20 cellular contexts compared by ENCODE assay signal in the genomic region with DNA sequence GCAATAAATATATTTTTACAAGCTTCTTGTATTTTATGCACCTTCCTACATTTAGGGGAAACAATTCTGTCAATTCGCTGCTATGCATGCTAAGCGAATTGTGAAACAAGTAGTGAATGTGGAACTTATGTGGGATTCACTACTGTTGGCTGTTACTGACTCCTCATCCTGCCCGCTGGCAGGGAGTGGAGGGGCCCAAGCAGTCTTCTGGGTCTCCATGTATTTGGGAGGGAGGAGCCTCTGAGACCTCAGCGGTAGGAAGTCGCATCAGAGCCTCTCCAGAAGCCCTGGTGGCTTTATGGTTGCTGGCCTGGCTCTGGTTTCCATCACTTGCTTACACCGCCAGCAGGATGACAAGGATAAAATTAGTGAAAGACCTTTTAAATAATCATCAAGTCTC. TPM values are rescaled to one million over a fixed set of nuclear protein-coding genes. Genes with fewer than 3 reads are reported as not detected.
DNase-seq lines count a peak whose midpoint lies in the region; ATAC-seq and TF ChIP-seq lines count a peak whose summit lies in the region.
"Had no signal": no experiment of that assay in that cellular context is flagged by ENCODE, and none has a peak within 500 bp of the region (broad histone marks: within the 10 kb centered on the region; RNA-seq: fewer than 3 reads in every experiment).

No MANE protein-coding gene starts in this region.

- POLR2A ChIA-PET in activated CD8-positive, alpha-beta T cell treated with anti-CD3 and anti-CD28 coated beads, Interleukin-2, amount 10 ng/mL, durations not matched to agents 7 days and 5 days (lab: Charles Lee) = no interaction called here
- POLR2A ChIA-PET in activated CD8-positive, alpha-beta T cell treated with anti-CD3 and anti-CD28 coated beads for 36 hours (lab: Charles Lee) = interaction anchor here (1.3 kb wide), 1 partner anchor 12 kb away, joined by 3 read pairs; no protein-coding TSS in a partner anchor

- H3K36me3 ChIP-seq in testis (ENCODE audit: low read depth, missing control alignments) (no peaks in the 10 kb centered on the region), vagina (no peaks in the 10 kb centered on the region)
- H3K36me3 ChIP-seq: brain microvascular endothelial cell, heart right ventricle had no signal

- no peak for TF ChIP-seq CTCF in activated CD8-positive, alpha-beta T cell treated with anti-CD3 and anti-CD28 coated beads for 36 hours (IDR thresholded peaks at IDR 0.05)
- no peak for TF ChIP-seq CTCF in testis (IDR thresholded peaks at IDR 0.05)
- TF ChIP-seq CTCF in vagina (IDR thresholded peaks at IDR 0.05) = no peak

- no peak overlapping the region for H3K4me3 ChIP-seq in testis
- H3K4me3 ChIP-seq in vagina = no peak overlapping the region
- H3K4me3 ChIP-seq: K562, mucosa of descending colon had no signal

- 79 to 82% methylated on average over 6 of the region's 6 CpGs for WGBS in testis, 2 donors

- peak overlapping the region; percentile 5 for H3K27ac Mint-ChIP-seq in activated CD8-positive, alpha-beta T cell treated with anti-CD3 and anti-CD28 coated beads, Interleukin-2, amount 10 ng/mL, durations not matched to agents 7 days and 5 days
- H3K27ac Mint-ChIP-seq in activated CD8-positive, alpha-beta T cell treated with anti-CD3 and anti-CD28 coated beads for 36 hours = no peak overlapping the region
- H3K27ac Mint-ChIP-seq in dendritic cell treated with granulocyte-macrophage colony-stimulating factor and Interleukin-4, amounts not matched to agents 40 ng/mL and 50 ng/mL, for 4 days = peak overlapping the region; percentile 85
- peak overlapping the region; percentile 37 for H3K27ac Mint-ChIP-seq in stimulated activated naive B cell treated with anti-CD40 and anti-IgM and Interleukin-4, amounts not matched to agents 10 μg/mL and 1 μg/mL and 100 μg/mL, for 72 hours

- no peak for ATAC-seq in activated CD8-positive, alpha-beta T cell treated with anti-CD3 and anti-CD28 coated beads, Interleukin-2, amount 10 ng/mL, durations not matched to agents 7 days and 5 days
- no peak for ATAC-seq in activated CD8-positive, alpha-beta T cell treated with anti-CD3 and anti-CD28 coated beads for 36 hours
- no peak for ATAC-seq in stimulated activated naive B cell treated with anti-CD40 and anti-IgM and Interleukin-4, amounts not matched to agents 10 μg/mL and 1 μg/mL and 100 μg/mL, for 72 hours (replicated peaks)
- ATAC-seq: activated CD8-positive, alpha-beta memory T cell treated with anti-CD3 and anti-CD28 coated beads, Interleukin-2, amount 10 ng/mL, durations not matched to agents 7 days and 5 days; heart right ventricle; K562; mucosa of descending colon had no signal

- DNase-seq in activated CD8-positive, alpha-beta T cell treated with anti-CD3 and anti-CD28 coated beads, Interleukin-2, amount 10 ng/mL, durations not matched to agents 7 days and 5 days = no peak
- DNase-seq in activated CD8-positive, alpha-beta T cell treated with anti-CD3 and anti-CD28 coated beads for 36 hours = no peak
- DNase-seq in NOMO-1 treated with dmso at 0.1 percent for 144 hours (lab: John Stamatoyannopoulos, UW; ENCODE audit: unreplicated experiment) = peak; percentile 41
- no peak for DNase-seq in stimulated activated naive B cell treated with anti-CD40 and anti-IgM and Interleukin-4, amounts not matched to agents 10 μg/mL and 1 μg/mL and 100 μg/mL, for 72 hours
- DNase-seq in NCI-H1105 (lab: John Stamatoyannopoulos, UW) = no peak
- DNase-seq in testis = no peak
- DNase-seq in vagina (ENCODE audit: extremely low spot score in 2 of 2) = no peak
- DNase-seq: activated CD8-positive, alpha-beta memory T cell treated with anti-CD3 and anti-CD28 coated beads, Interleukin-2, amount 10 ng/mL, durations not matched to agents 7 days and 5 days; activated naive CD4-positive, alpha-beta T cell; brain microvascular endothelial cell; COR-L47; heart right ventricle; kidney glomerular epithelial cell; mucosa of descending colon; NCI-H146; stimulated activated CD4-positive, alpha-beta T cell treated with anti-CD3 and anti-CD28 coated beads, Interleukin-4, amount 100 ng/mL, for 24 hours; SW 1271 had no signal

- H3K27ac ChIP-seq in testis (no peak overlapping the region), vagina (no peak overlapping the region)
- H3K27ac ChIP-seq: brain microvascular endothelial cell had no signal

- no peaks in the 10 kb centered on the region for H3K9me3 Mint-ChIP-seq in activated CD8-positive, alpha-beta T cell treated with anti-CD3 and anti-CD28 coated beads, Interleukin-2, amount 10 ng/mL, durations not matched to agents 7 days and 5 days (ENCODE audit: insufficient read depth)
- H3K9me3 Mint-ChIP-seq in activated CD8-positive, alpha-beta T cell treated with anti-CD3 and anti-CD28 coated beads for 36 hours = no peaks in the 10 kb centered on the region
- no peaks in the 10 kb centered on the region for H3K9me3 Mint-ChIP-seq in dendritic cell treated with granulocyte-macrophage colony-stimulating factor and Interleukin-4, amounts not matched to agents 40 ng/mL and 50 ng/mL, for 4 days
- no peaks in the 10 kb centered on the region for H3K9me3 Mint-ChIP-seq in stimulated activated naive B cell treated with anti-CD40 and anti-IgM and Interleukin-4, amounts not matched to agents 10 μg/mL and 1 μg/mL and 100 μg/mL, for 72 hours

- TF ChIP-seq POLR2A in testis (IDR thresholded peaks at IDR 0.05) (no peak), vagina (IDR thresholded peaks at IDR 0.05) (no peak)

- peaks cover 6% of the 10 kb centered on the region for H3K27me3 Mint-ChIP-seq in activated CD8-positive, alpha-beta T cell treated with anti-CD3 and anti-CD28 coated beads, Interleukin-2, amount 10 ng/mL, durations not matched to agents 7 days and 5 days (ENCODE audit: low read depth)
- peaks cover 9% of the 10 kb centered on the region for H3K27me3 Mint-ChIP-seq in activated CD8-positive, alpha-beta T cell treated with anti-CD3 and anti-CD28 coated beads for 36 hours
- peaks cover 7% of the 10 kb centered on the region for H3K27me3 Mint-ChIP-seq in dendritic cell treated with granulocyte-macrophage colony-stimulating factor and Interleukin-4, amounts not matched to agents 40 ng/mL and 50 ng/mL, for 4 days
- no peaks in the 10 kb centered on the region for H3K27me3 Mint-ChIP-seq in stimulated activated naive B cell treated with anti-CD40 and anti-IgM and Interleukin-4, amounts not matched to agents 10 μg/mL and 1 μg/mL and 100 μg/mL, for 72 hours

- CTCF ChIA-PET in activated CD8-positive, alpha-beta T cell treated with anti-CD3 and anti-CD28 coated beads, Interleukin-2, amount 10 ng/mL, durations not matched to agents 7 days and 5 days (lab: Charles Lee) = interaction anchor here (1.2 to 1.3 kb wide), 2 partner anchors 44 to 60 kb away, joined by 3 to 4 read pairs; no protein-coding TSS in a partner anchor
- CTCF ChIA-PET in activated CD8-positive, alpha-beta T cell treated with anti-CD3 and anti-CD28 coated beads for 36 hours (lab: Charles Lee) = interaction anchor here (0.9 kb wide), 1 partner anchor 106 kb away, joined by 3 read pairs; no protein-coding TSS in a partner anchor

- H3K4me1 ChIP-seq in testis (peaks cover 11% of the 10 kb centered on the region), vagina (peaks cover 22% of the 10 kb centered on the region)

- H3K36me3 Mint-ChIP-seq in activated CD8-positive, alpha-beta T cell treated with anti-CD3 and anti-CD28 coated beads, Interleukin-2, amount 10 ng/mL, durations not matched to agents 7 days and 5 days (ENCODE audit: low read depth) = peaks cover 4% of the 10 kb centered on the region
- H3K36me3 Mint-ChIP-seq in activated CD8-positive, alpha-beta T cell treated with anti-CD3 and anti-CD28 coated beads for 36 hours (ENCODE audit: low read depth) = peaks cover 4% of the 10 kb centered on the region
- peaks cover 24% of the 10 kb centered on the region for H3K36me3 Mint-ChIP-seq in dendritic cell treated with granulocyte-macrophage colony-stimulating factor and Interleukin-4, amounts not matched to agents 40 ng/mL and 50 ng/mL, for 4 days (ENCODE audit: low read depth)
- H3K36me3 Mint-ChIP-seq in stimulated activated naive B cell treated with anti-CD40 and anti-IgM and Interleukin-4, amounts not matched to agents 10 μg/mL and 1 μg/mL and 100 μg/mL, for 72 hours = peaks cover 3 to 10% of the 10 kb centered on the region in 2 donors
- H3K36me3 Mint-ChIP-seq: activated CD8-positive, alpha-beta memory T cell treated with anti-CD3 and anti-CD28 coated beads, Interleukin-2, amount 10 ng/mL, durations not matched to agents 7 days and 5 days; type B pancreatic cell had no signal

- intact Hi-C loops in activated CD8-positive, alpha-beta T cell treated with anti-CD3 and anti-CD28 coated beads for 36 hours (cut with micrococcal nuclease) = no loop called here
- intact Hi-C loops in dendritic cell treated with granulocyte-macrophage colony-stimulating factor and Interleukin-4, amounts not matched to agents 40 ng/mL and 50 ng/mL, for 4 days (cut with micrococcal nuclease) = loop anchor here (10.0 kb wide), 2 partner anchors 105 to 595 kb away; partner anchors contain the start of genes MAML3 and RAB33B
- intact Hi-C loops in testis (cut with DNase I; ENCODE audit: low total_unique reads) = no loop called here
- intact Hi-C loops in vagina (cut with DNase I) = no loop called here

- H3K4me1 Mint-ChIP-seq in activated CD8-positive, alpha-beta T cell treated with anti-CD3 and anti-CD28 coated beads, Interleukin-2, amount 10 ng/mL, durations not matched to agents 7 days and 5 days (ENCODE audit: low read depth) = peaks cover 47% of the 10 kb centered on the region
- peaks cover 30% of the 10 kb centered on the region for H3K4me1 Mint-ChIP-seq in activated CD8-positive, alpha-beta T cell treated with anti-CD3 and anti-CD28 coated beads for 36 hours (ENCODE audit: low read depth)
- H3K4me1 Mint-ChIP-seq in dendritic cell treated with granulocyte-macrophage colony-stimulating factor and Interleukin-4, amounts not matched to agents 40 ng/mL and 50 ng/mL, for 4 days (ENCODE audit: low read depth) = peaks cover 50% of the 10 kb centered on the region
- H3K4me1 Mint-ChIP-seq in stimulated activated naive B cell treated with anti-CD40 and anti-IgM and Interleukin-4, amounts not matched to agents 10 μg/mL and 1 μg/mL and 100 μg/mL, for 72 hours = peaks cover 21 to 33% of the 10 kb centered on the region in 2 donors

- no peak overlapping the region for H3K4me3 Mint-ChIP-seq in activated CD8-positive, alpha-beta T cell treated with anti-CD3 and anti-CD28 coated beads, Interleukin-2, amount 10 ng/mL, durations not matched to agents 7 days and 5 days
- no peak overlapping the region for H3K4me3 Mint-ChIP-seq in activated CD8-positive, alpha-beta T cell treated with anti-CD3 and anti-CD28 coated beads for 36 hours
- H3K4me3 Mint-ChIP-seq in dendritic cell treated with granulocyte-macrophage colony-stimulating factor and Interleukin-4, amounts not matched to agents 40 ng/mL and 50 ng/mL, for 4 days = no peak overlapping the region
- peak overlapping the region in 1 of 2 donors; percentile 14 for H3K4me3 Mint-ChIP-seq in stimulated activated naive B cell treated with anti-CD40 and anti-IgM and Interleukin-4, amounts not matched to agents 10 μg/mL and 1 μg/mL and 100 μg/mL, for 72 hours

- H3K9me3 ChIP-seq in testis (no peaks in the 10 kb centered on the region), vagina (no peaks in the 10 kb centered on the region)
- H3K9me3 ChIP-seq: heart right ventricle, mucosa of descending colon had no signal

- H3K27me3 ChIP-seq in testis = no peaks in the 10 kb centered on the region
- no peaks in the 10 kb centered on the region for H3K27me3 ChIP-seq in vagina
- H3K27me3 ChIP-seq: brain microvascular endothelial cell, heart right ventricle had no signal

RNA-seq across cellular contexts. Expression of gene SETD7, which starts 3.7 kb away (rescaled TPM):
- total RNA-seq in activated CD8-positive, alpha-beta T cell treated with anti-CD3 and anti-CD28 coated beads, Interleukin-2, amount 10 ng/mL, durations not matched to agents 7 days and 5 days = 1 to 10 TPM; 7.2 to 7.4 TPM
- total RNA-seq in activated CD8-positive, alpha-beta T cell treated with anti-CD3 and anti-CD28 coated beads for 36 hours = 10 to 100 TPM; 10.4 to 12.1 TPM
- total RNA-seq in testis (10 to 100 TPM; 65.7 to 66.5 TPM), vagina (51.8 TPM)
- polyA plus RNA-seq in testis (ENCODE audit: insufficient read depth, low read depth, low replicate concordance) = 39.1 TPM
